ENCODE assay signal across 11 cellular contexts in genomic region chr9:137721899-137722298, GRCh38.
DNase-seq lines count a peak whose midpoint lies in the region; ATAC-seq, FAIRE-seq and TF ChIP-seq lines count a peak whose summit lies in the region.
"Had no signal": no experiment of that assay in that cellular context is flagged by ENCODE, and none has a peak within 500 bp of the region (broad histone marks: within the 10 kb centered on the region; RNA-seq: fewer than 3 reads in every experiment).

No MANE protein-coding gene starts in this region.

- H3K9me3 ChIP-seq in HepG2 (ENCODE audit: low read length) (no peaks in the 10 kb centered on the region), right lobe of liver (no peaks in the 10 kb centered on the region), H1 (ENCODE audit: insufficient read depth in 2 of 2, low read depth in 1 of 2, low read length in 1 of 2) (peaks cover 0 to 9% of the 10 kb centered on the region in 2 experiments; a peak in 1 of 4 replicates)

- H2BK12ac ChIP-seq in H1 (ENCODE audit: low read depth, low read length): no peak overlapping the region

- no peak overlapping the region for H3K9ac ChIP-seq in HepG2 (ENCODE audit: insufficient read depth, low read depth, low read length)
- H3K9ac ChIP-seq in H1 (replicated peaks in 1 of 4; ENCODE audit: extremely low read depth in 1 of 4, low read depth in 3 of 4, low read length in 3 of 4): no peak overlapping the region

- H3K79me2 ChIP-seq in HepG2 (ENCODE audit: insufficient read depth, low read length) (peaks cover 3% of the 10 kb centered on the region), H1 (ENCODE audit: control insufficient read depth in 1 of 2, insufficient read depth in 2 of 2, low read length in 2 of 2) (peaks cover 8 to 52% of the 10 kb centered on the region in 2 experiments; a peak in 2 of 4 replicates)

- in situ Hi-C loops in HepG2 (cut with HindIII; ENCODE audit: extremely low pct_ligation_motif_present, low pct_unique_long_range_greater_than_20kb): no loop called here

- DNase-seq in HepG2 (ENCODE audit: low spot score) (no peak), right lobe of liver (no peak), H1 (ENCODE audit: low read depth in 1 of 2, low spot score in 2 of 2) (no peak), superior temporal gyrus (ENCODE audit: extremely low spot score) (peak; percentile 22), GF-D8 (lab: John Stamatoyannopoulos, UW) (no peak), HT-29 (ENCODE audit: low spot score) (no peak)
- DNase-seq in activated CD4-positive, alpha-beta T cell treated with anti-CD3 and anti-CD28 coated beads, Interleukin-2, amount 50 U/mL, for 4 hours: peak; percentile 23 to 43
- DNase-seq: NCI-H1417 treated with DMSO at 0.1 percent for 48 hours, NCI-H526, small intestine had no signal

- TF ChIP-seq POLR2A in HepG2 (IDR thresholded peaks at IDR 0.05; ENCODE audit: insufficient read depth in 1 of 2, low read depth in 2 of 2, low read length in 2 of 2): no peak
- TF ChIP-seq POLR2A in right lobe of liver (IDR thresholded peaks at IDR 0.05): no peak
- no peak for TF ChIP-seq POLR2A in H1 (IDR thresholded peaks at IDR 0.05; ENCODE audit: control extremely low read depth in 1 of 2, low read depth in 2 of 2, low read length in 2 of 2)

- no peak for FAIRE-seq in HepG2 (lab: Jason Lieb, UNC)
- FAIRE-seq in H1 (lab: Jason Lieb, UNC): no peak
- FAIRE-seq: small intestine had no signal

- H3K4me3 ChIP-seq in HepG2 (replicated peaks in 1 of 3; ENCODE audit: insufficient read depth in 1 of 3, low read depth in 2 of 3, low read length in 3 of 3) (no peak overlapping the region), right lobe of liver (no peak overlapping the region), H1 (ENCODE audit: extremely low read depth in 1 of 4, insufficient read depth in 2 of 4, low read depth in 3 of 4, low read length in 4 of 4) (no peak overlapping the region)

- peaks cover 6 to 35% of the 10 kb centered on the region in 2 experiments for H3K36me3 ChIP-seq in HepG2 (replicated peaks in 1 of 2; ENCODE audit: control insufficient read depth in 1 of 2, insufficient read depth in 2 of 2, low read length in 2 of 2)
- peaks cover 0 to 24% (median 5%) of the 10 kb centered on the region in 4 donors for H3K36me3 ChIP-seq in right lobe of liver
- peaks cover 3 to 34% (median 18%) of the 10 kb centered on the region in 4 experiments; a peak in 5 of 8 replicates for H3K36me3 ChIP-seq in H1 (ENCODE audit: control insufficient read depth in 2 of 4, insufficient read depth in 4 of 4, low read length in 3 of 4)

- WGBS in HepG2 (ENCODE audit: low lambda C conversion rate): 94% methylated on average over 5 of the region's 5 CpGs
- WGBS in right lobe of liver (ENCODE audit: insufficient coverage, low coverage, low lambda C conversion rate, missing lambda C conversion rate): 89% methylated on average over 5 of the region's 5 CpGs
- WGBS in H1 (ENCODE audit: extremely low coverage in 1 of 2, insufficient coverage in 1 of 2, insufficient read length in 1 of 2, insufficient replicate concordance in 2 of 2, low coverage in 1 of 2, low lambda C conversion rate in 2 of 2, missing lambda C conversion rate in 1 of 2), 2 experiments: 82% methylated on average over 5 of the region's 5 CpGs; no CpG with 5 or more reads in 1 of the 2 experiments

- CTCF ChIA-PET in HepG2 (lab: Yijun Ruan, JAX; ENCODE audit: low intra/inter-chr PET ratio, low total read pairs): no interaction called here
- CTCF ChIA-PET in H1 (lab: Charles Lee; ENCODE audit: partially characterized antibody): interaction anchor here (0.7 to 0.9 kb wide), 4 partner anchors 9 to 140 kb away, joined by 3 to 4 read pairs (median 3); no protein-coding TSS in a partner anchor

- TF ChIP-seq RAD21 in HepG2 (CRISPR knock-in tag; IDR thresholded peaks at IDR 0.05): no peak
- TF ChIP-seq RAD21 in H1 (IDR thresholded peaks at IDR 0.05 in 1 of 2, conservative IDR thresholded peaks at IDR 0.05 in 1 of 2; ENCODE audit: low read depth in 2 of 2, low read length in 2 of 2): peak; percentile 58 to 59

- H2AK5ac ChIP-seq in H1 (ENCODE audit: low read depth, low read length): no peak overlapping the region

- H4K20me1 ChIP-seq in HepG2 (ENCODE audit: insufficient read depth, low read length) (no peaks in the 10 kb centered on the region), H1 (replicated peaks in 1 of 2; ENCODE audit: control insufficient read depth in 1 of 2, insufficient read depth in 2 of 2, low read length in 2 of 2) (peaks cover 0 to 10% of the 10 kb centered on the region in 2 experiments)

- no peak overlapping the region for H3K56ac ChIP-seq in H1 (replicated peaks; ENCODE audit: insufficient read length, low read depth, low read length)

- H3K23me2 ChIP-seq in H1 (ENCODE audit: low read depth, low read length): no peaks in the 10 kb centered on the region; the same call in 1 of the 2 replicates

- H2BK120ac ChIP-seq in H1 (replicated peaks; ENCODE audit: low read depth, low read length): no peak overlapping the region

- H3K14ac ChIP-seq in H1 (ENCODE audit: insufficient read length): no peak overlapping the region

- no peak overlapping the region for H4K91ac ChIP-seq in H1 (replicated peaks; ENCODE audit: insufficient read length, low read length)

- H4K5ac ChIP-seq in H1 (ENCODE audit: insufficient read length, low read depth, low read length): no peak overlapping the region

- 0 out of 2 replicates have a peak, but pooled peaks have one; percentile 10 for TF ChIP-seq CTCF in HepG2 (CRISPR knock-in tag; IDR thresholded peaks at IDR 0.05)
- TF ChIP-seq CTCF in right lobe of liver (IDR thresholded peaks at IDR 0.05): peak in 1 of 4 donors; percentile 10
- TF ChIP-seq CTCF in H1 (IDR thresholded peaks at IDR 0.05; ENCODE audit: control extremely low read depth in 1 of 3, insufficient read depth in 1 of 3, low read depth in 1 of 3, low read length in 3 of 3): peak in 2 of 3 experiments; percentile 23 to 32; a peak in 2 of 4 replicates

- no peak overlapping the region for H2BK20ac ChIP-seq in H1 (ENCODE audit: low read length)

- no TSS peak for BruUV-seq in HepG2 (replicated peaks; lab: Mats Ljungman, UMichigan)

- no peaks in the 10 kb centered on the region for H3K27me3 ChIP-seq in HepG2 (ENCODE audit: control insufficient read depth in 1 of 2, insufficient read depth in 2 of 2, low read length in 2 of 2)
- no peaks in the 10 kb centered on the region for H3K27me3 ChIP-seq in right lobe of liver
- no peaks in the 10 kb centered on the region for H3K27me3 ChIP-seq in H1 (replicated peaks in 1 of 4; ENCODE audit: control insufficient read depth in 3 of 4, extremely low read depth in 1 of 4, insufficient read depth in 3 of 4, low read length in 3 of 4)

- no peak overlapping the region for H3K4me2 ChIP-seq in HepG2 (ENCODE audit: low read depth, low read length)
- no peak overlapping the region for H3K4me2 ChIP-seq in H1 (ENCODE audit: insufficient read depth in 1 of 2, low read depth in 2 of 2, low read length in 2 of 2)

- no peak overlapping the region for H3K18ac ChIP-seq in H1 (ENCODE audit: extremely low read depth, low read length)

- H3K27ac ChIP-seq in HepG2 (ENCODE audit: extremely low read length, insufficient read depth, low read length) (no peak overlapping the region), right lobe of liver (no peak overlapping the region), H1 (ENCODE audit: low read depth, low read length) (no peak overlapping the region)

- no peak overlapping the region for H3K23ac ChIP-seq in H1 (ENCODE audit: insufficient read length)

- H2AFZ ChIP-seq in HepG2 (ENCODE audit: low read length): no peak overlapping the region
- H2AFZ ChIP-seq in H1 (ENCODE audit: low read length): no peak overlapping the region

- POLR2A ChIA-PET in HepG2 (lab: Yijun Ruan, JAX): no interaction called here
- POLR2A ChIA-PET in H1 (lab: Charles Lee; ENCODE audit: partially characterized antibody): no interaction called here

- no peak overlapping the region for H3K4ac ChIP-seq in H1 (replicated peaks; ENCODE audit: insufficient read length, low read depth, low read length)

- H3K4me1 ChIP-seq in HepG2 (ENCODE audit: insufficient read depth, low read length) (no peaks in the 10 kb centered on the region), right lobe of liver (peaks cover 0 to 1% (median 0%) of the 10 kb centered on the region in 4 donors), H1 (replicated peaks in 1 of 4; ENCODE audit: control insufficient read depth in 3 of 4, insufficient read depth in 4 of 4, low read length in 3 of 4) (peaks cover 2 to 14% (median 8%) of the 10 kb centered on the region in 4 experiments; a peak in 5 of 7 replicates)

- no peak overlapping the region; the same call in 1 of the 2 replicates for H2BK5ac ChIP-seq in H1 (ENCODE audit: low read depth, low read length)

- intact Hi-C loops in HepG2 (cut with micrococcal nuclease; ENCODE audit: unreplicated experiment): no loop called here
- intact Hi-C loops in right lobe of liver (cut with DNase I): no loop called here

- H4K8ac ChIP-seq in H1 (ENCODE audit: extremely low read depth, insufficient read depth, low read length): no peak overlapping the region

- ATAC-seq in HepG2 (no peak), right lobe of liver (no peak), HG03442 (IDR thresholded peaks at IDR 0.05; ENCODE audit: unreplicated experiment) (no peak)

- H2BK15ac ChIP-seq in H1 (ENCODE audit: low read length): no peak overlapping the region

- TF ChIP-seq EP300 in HepG2 (IDR thresholded peaks at IDR 0.05; ENCODE audit: low read depth in 2 of 2, low read length in 2 of 2) (no peak), HepG2 (CRISPR knock-in tag; IDR thresholded peaks at IDR 0.05; ENCODE audit: borderline replicate concordance) (no peak), H1 (IDR thresholded peaks at IDR 0.05; ENCODE audit: borderline replicate concordance in 1 of 2, low read depth in 2 of 2, low read length in 2 of 2) (no peak)

- peaks cover 16% of the 10 kb centered on the region for H3K79me1 ChIP-seq in H1 (ENCODE audit: low read depth, low read length)

TF ChIP-seq in HepG2, 621 proteins besides CTCF, POLR2A, EP300 and RAD21 (continues in another document):
- TF ChIP-seq ZNF672 (CRISPR knock-in tag; IDR thresholded peaks at IDR 0.05) (no peak), ZNF558 (CRISPR knock-in tag; IDR thresholded peaks at IDR 0.05; ENCODE audit: borderline replicate concordance) (no peak), RXRA (CRISPR knock-in tag; IDR thresholded peaks at IDR 0.05) (no peak), CREM (IDR thresholded peaks at IDR 0.05) (no peak), CREM (CRISPR knock-in tag; IDR thresholded peaks at IDR 0.05) (no peak)

TF ChIP-seq in H1, 55 proteins besides CTCF, POLR2A, EP300 and RAD21 (continues in another document):
- no peak for TF ChIP-seq EZH2 (IDR thresholded peaks at IDR 0.05; ENCODE audit: low read depth, low read length, severe bottlenecking)
- TF ChIP-seq RNF2 (IDR thresholded peaks at IDR 0.05; ENCODE audit: borderline replicate concordance, low read depth, low read length, missing control alignments, poor library complexity, severe bottlenecking): no peak
- TF ChIP-seq YY1 (IDR thresholded peaks at IDR 0.05; ENCODE audit: low read depth, low read length): no peak
- no peak for TF ChIP-seq EGR1 (IDR thresholded peaks at IDR 0.05; ENCODE audit: borderline replicate concordance, low read depth, low read length)

Comparison
In these comparisons a context has a peak if more than half of its experiments do, and no peak if none do; other contexts are left out.
1. DNase-seq: peak in activated CD4-positive, alpha-beta T cell treated with anti-CD3 and anti-CD28 coated beads, Interleukin-2, amount 50 U/mL, for 4 hours (2 of 2) and superior temporal gyrus (single experiment); none in HepG2 (single experiment), right lobe of liver (0 of 3), H1 (0 of 2), GF-D8 (single experiment) and HT-29 (single experiment).
2. Of the 41 proteins assayed by ChIP-seq in both HepG2 and H1: peak only in HepG2: none; only in H1: RAD21; in both: CTCF; in neither: 39.